Comparison of ENCODE assay signal across 8 cellular contexts in the genomic region with DNA sequence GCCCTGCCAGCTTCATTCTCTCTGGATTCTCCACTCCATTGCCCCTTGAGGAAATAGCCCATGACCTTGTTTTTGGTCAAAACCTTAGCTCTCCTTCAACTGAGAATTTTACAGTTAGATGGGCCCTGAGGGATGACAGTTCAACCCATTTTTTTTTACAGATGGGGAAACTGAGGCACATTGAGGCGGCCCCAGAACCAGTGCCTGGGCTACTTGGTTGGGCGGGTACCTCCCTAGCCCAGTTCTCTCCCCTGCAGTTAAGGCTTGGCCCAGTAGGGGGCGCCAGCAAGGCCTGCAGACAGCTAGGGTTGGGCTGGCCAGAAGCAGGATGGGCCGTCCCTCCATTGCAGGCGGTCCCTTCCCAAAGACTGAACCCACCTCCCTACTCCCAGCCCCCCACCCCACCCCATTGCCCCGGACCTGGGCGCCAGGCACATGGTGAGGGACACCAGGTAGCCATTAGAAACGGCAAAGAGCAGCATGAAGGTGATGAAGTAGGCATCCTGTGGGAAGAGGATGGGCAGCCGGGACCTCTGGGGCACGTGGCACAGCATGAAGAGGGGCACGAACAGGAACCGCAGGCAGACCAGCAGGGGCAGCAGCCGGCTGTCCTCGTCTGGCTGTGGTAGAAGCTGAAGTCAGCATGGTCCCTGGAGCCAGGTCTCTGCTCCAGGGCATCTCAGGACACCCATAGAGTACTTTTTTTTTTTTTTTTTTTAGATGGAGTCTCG. TPM values are rescaled to one million over a fixed set of nuclear protein-coding genes. Genes with fewer than 3 reads are reported as not detected.
DNase-seq lines count a peak whose midpoint lies in the region; ATAC-seq and TF ChIP-seq lines count a peak whose summit lies in the region.

No MANE protein-coding gene starts in this region.

- H2AFZ ChIP-seq in fibroblast of lung (ENCODE audit: low read length) (no peak overlapping the region), smooth muscle cell (ENCODE audit: low read depth) (no peak overlapping the region)

- TF ChIP-seq POLR2A in NB4 (IDR thresholded peaks at IDR 0.05; ENCODE audit: extremely low read depth, insufficient read length): peak; percentile 37

- no peak overlapping the region for H3K9ac ChIP-seq in fibroblast of lung (ENCODE audit: insufficient read depth, low read length)
- H3K9ac ChIP-seq in smooth muscle cell (ENCODE audit: low read depth): no peak overlapping the region

- TF ChIP-seq CTCF in GM12864 (IDR thresholded peaks at IDR 0.05; ENCODE audit: low read depth, low read length, missing control alignments): peak; percentile 95
- peak; percentile 96 for TF ChIP-seq CTCF in NB4 (IDR thresholded peaks at IDR 0.05; ENCODE audit: low read depth, low read length)
- TF ChIP-seq CTCF in fibroblast of lung (conservative IDR thresholded peaks at IDR 0.05 in 1 of 2, IDR thresholded peaks at IDR 0.05 in 1 of 2; ENCODE audit: low read depth in 1 of 2, low read length in 2 of 2): peak; percentile 43 to 74
- peak; percentile 85 for TF ChIP-seq CTCF in smooth muscle cell (IDR thresholded peaks at IDR 0.05; ENCODE audit: borderline replicate concordance, insufficient read depth, poor library complexity, severe bottlenecking)

- H3K4me1 ChIP-seq in fibroblast of lung (ENCODE audit: control insufficient read depth, extremely low read depth, insufficient read depth, low read length): no peaks in the 10 kb centered on the region
- H3K4me1 ChIP-seq in smooth muscle cell (ENCODE audit: low read depth): no peaks in the 10 kb centered on the region

- no peak for ATAC-seq in HG03039 (IDR thresholded peaks at IDR 0.05; ENCODE audit: unreplicated experiment)

- H3K4me2 ChIP-seq in fibroblast of lung (ENCODE audit: extremely low read depth, insufficient read depth, low read length) (no peak overlapping the region), smooth muscle cell (no peak overlapping the region)

- 82% methylated on average over 14 of the region's 15 CpGs for WGBS in smooth muscle cell (ENCODE audit: low lambda C conversion rate)

- H3K9me3 ChIP-seq in fibroblast of lung (ENCODE audit: control insufficient read depth, insufficient read depth, low read depth, low read length) (no peaks in the 10 kb centered on the region), smooth muscle cell (replicated peaks; ENCODE audit: low read depth) (no peaks in the 10 kb centered on the region)

- H4K20me1 ChIP-seq in fibroblast of lung (ENCODE audit: control insufficient read depth, extremely low read depth, insufficient read depth, low read length) (no peaks in the 10 kb centered on the region), smooth muscle cell (ENCODE audit: low read depth) (no peaks in the 10 kb centered on the region)

- no peaks in the 10 kb centered on the region for H3K27me3 ChIP-seq in fibroblast of lung (ENCODE audit: control insufficient read depth, insufficient read depth, low read length)
- no peaks in the 10 kb centered on the region for H3K27me3 ChIP-seq in smooth muscle cell (ENCODE audit: low read depth)

- DNase-seq in GM12864 (ENCODE audit: low read depth) (no peak), NB4 (ENCODE audit: low read depth) (peak; percentile 77), fibroblast of lung (ENCODE audit: low read depth in 2 of 2) (no peak), smooth muscle cell (lab: John Stamatoyannopoulos, UW; ENCODE audit: unreplicated experiment) (no peak), occipital lobe (lab: John Stamatoyannopoulos, UW) (no peak), globus pallidus (ENCODE audit: low spot score) (no peak)
- peak; percentile 98 for DNase-seq in activated CD8-positive, alpha-beta memory T cell treated with anti-CD3 and anti-CD28 coated beads, Interleukin-2, amount 50 U/mL, for 48 hours

- no peaks in the 10 kb centered on the region for H3F3A ChIP-seq in smooth muscle cell (ENCODE audit: low read depth)

- H3K27ac ChIP-seq in fibroblast of lung (ENCODE audit: insufficient read depth, low read length) (no peak overlapping the region), smooth muscle cell (ENCODE audit: low read depth) (no peak overlapping the region)

- H3K79me2 ChIP-seq in fibroblast of lung (ENCODE audit: control insufficient read depth, insufficient read depth, low read length) (no peaks in the 10 kb centered on the region), smooth muscle cell (ENCODE audit: low read depth) (no peaks in the 10 kb centered on the region)

- H3K36me3 ChIP-seq in fibroblast of lung (ENCODE audit: control insufficient read depth, insufficient read depth, low read length) (no peaks in the 10 kb centered on the region), smooth muscle cell (ENCODE audit: low read depth) (no peaks in the 10 kb centered on the region)

- no peak overlapping the region for H3K4me3 ChIP-seq in GM12864 (ENCODE audit: low read depth, low read length)
- no peak overlapping the region for H3K4me3 ChIP-seq in NB4 (ENCODE audit: low read depth, low read length)
- H3K4me3 ChIP-seq in fibroblast of lung (replicated peaks in 1 of 4; ENCODE audit: control extremely low read depth in 1 of 4, insufficient read depth in 1 of 4, low read depth in 3 of 4, low read length in 4 of 4): no peak overlapping the region
- H3K4me3 ChIP-seq in smooth muscle cell: no peak overlapping the region

RNA-seq across cellular contexts. Expression of a gene that starts 7.6 kb away (rescaled TPM):
- total RNA-seq in fibroblast of lung (under 0.01 and 0.17 TPM in 2 replicates), smooth muscle cell (3.5 TPM in 2 replicates), occipital lobe (1.4 TPM)
- polyA plus RNA-seq in fibroblast of lung (0.15 and 1.7 TPM in 2 replicates), smooth muscle cell (8.5 and 8.8 TPM in 2 replicates)
- polyA plus RNA-seq in fibroblast of lung (2012): 0.43 and 3.1 TPM in 2 replicates
- 0.11 and 6.4 TPM in 2 replicates for polyA minus RNA-seq in fibroblast of lung (ENCODE audit: low replicate concordance)

RNA-seq across cellular contexts. Expression of a gene that starts 16.5 kb away (rescaled TPM):
- total RNA-seq in fibroblast of lung: 34.7 and 48.9 TPM in 2 replicates
- polyA plus RNA-seq in fibroblast of lung: 13.1 and 15.7 TPM in 2 replicates
- 20.9 and 28.3 TPM in 2 replicates for polyA plus RNA-seq in fibroblast of lung (2012)
- polyA minus RNA-seq in fibroblast of lung (ENCODE audit: low replicate concordance): 3.9 and 4.4 TPM in 2 replicates
- 26.5 and 27.1 TPM in 2 replicates for total RNA-seq in smooth muscle cell
- polyA plus RNA-seq in smooth muscle cell: 29.4 and 35.1 TPM in 2 replicates
- total RNA-seq in occipital lobe: 63.2 TPM

RNA-seq across cellular contexts. Expression of a gene that starts 19.1 kb away (rescaled TPM):
- total RNA-seq in fibroblast of lung (43.9 and 50.6 TPM in 2 replicates), smooth muscle cell (22.7 and 23.8 TPM in 2 replicates), occipital lobe (17.6 TPM)
- polyA plus RNA-seq in fibroblast of lung (25.7 and 41.6 TPM in 2 replicates), smooth muscle cell (44.2 and 56.7 TPM in 2 replicates)
- 32.5 and 59.6 TPM in 2 replicates for polyA plus RNA-seq in fibroblast of lung (2012)
- polyA minus RNA-seq in fibroblast of lung (ENCODE audit: low replicate concordance): 9.5 and 19.5 TPM in 2 replicates

RNA-seq across cellular contexts. Expression of a gene that starts 27.7 kb away (rescaled TPM):
- total RNA-seq in fibroblast of lung (12.6 and 22.1 TPM in 2 replicates), smooth muscle cell (7.5 and 18.0 TPM in 2 replicates), occipital lobe (0.47 TPM)
- polyA plus RNA-seq in fibroblast of lung (6.3 and 10.6 TPM in 2 replicates), smooth muscle cell (15.3 and 18.3 TPM in 2 replicates)
- polyA plus RNA-seq in fibroblast of lung (2012): 20.1 and 38.9 TPM in 2 replicates
- polyA minus RNA-seq in fibroblast of lung (ENCODE audit: low replicate concordance): 11.7 and 30.8 TPM in 2 replicates

RNA-seq across cellular contexts. Expression of a gene that starts 47.1 kb away (rescaled TPM):
- total RNA-seq in fibroblast of lung: 52.6 and 95.6 TPM in 2 replicates
- 98.8 and 132 TPM in 2 replicates for polyA plus RNA-seq in fibroblast of lung
- 418 and 663 TPM in 2 replicates for polyA plus RNA-seq in fibroblast of lung (2012)
- polyA minus RNA-seq in fibroblast of lung (ENCODE audit: low replicate concordance): 333 and 643 TPM in 2 replicates
- 29.0 and 35.5 TPM in 2 replicates for total RNA-seq in smooth muscle cell
- 196 and 287 TPM in 2 replicates for polyA plus RNA-seq in smooth muscle cell
- total RNA-seq in occipital lobe: 1.1 TPM

Comparison
In these comparisons a context has a peak if more than half of its experiments do, and no peak if none do; other contexts are left out.
1. DNase-seq: peak in NB4 (single experiment) and activated CD8-positive, alpha-beta memory T cell treated with anti-CD3 and anti-CD28 coated beads, Interleukin-2, amount 50 U/mL, for 48 hours (single experiment); none in GM12864 (single experiment), fibroblast of lung (0 of 2), smooth muscle cell (single experiment), occipital lobe (single experiment) and globus pallidus (single experiment).
2. Peak in every context shown above with its lines, with median percentiles within 50 percentile points of each other: CTCF ChIP-seq.